In genomic region chr20:49186535-49187329, GRCh38 we compare ENCODE assay signal across 8 cellular contexts. TPM values are rescaled to one million over a fixed set of nuclear protein-coding genes. Genes with fewer than 3 reads are reported as not detected.
DNase-seq lines count a peak whose midpoint lies in the region; ATAC-seq and TF ChIP-seq lines count a peak whose summit lies in the region.

No MANE protein-coding gene starts in this region.

- TF ChIP-seq RAD21 in neural cell (conservative IDR thresholded peaks at IDR 0.05) = no peak

- no peaks in the 10 kb centered on the region for H3F3A ChIP-seq in neural cell (ENCODE audit: insufficient read depth, low read length, poor library complexity, severe bottlenecking)

- H3K79me2 ChIP-seq in fibroblast of lung (ENCODE audit: control insufficient read depth, insufficient read depth, low read length) (peaks cover 55% of the 10 kb centered on the region), neural cell (replicated peaks; ENCODE audit: insufficient read depth, low read length) (peaks cover 53% of the 10 kb centered on the region)

- H3K4me3 ChIP-seq in fibroblast of lung (replicated peaks in 1 of 4; ENCODE audit: control extremely low read depth in 1 of 4, insufficient read depth in 1 of 4, low read depth in 3 of 4, low read length in 4 of 4) (peak overlapping the region; percentile 42 to 98 (median 78)), neural cell (ENCODE audit: low read length) (peak overlapping the region; percentile 73), stomach smooth muscle (ENCODE audit: low read length in 2 of 2) (peak overlapping the region; percentile 59 to 85)

- H3K9ac ChIP-seq in fibroblast of lung (ENCODE audit: insufficient read depth, low read length) (peak overlapping the region; percentile 26), neural cell (ENCODE audit: low read length) (peak overlapping the region; percentile 86), stomach smooth muscle (ENCODE audit: low read length in 2 of 2) (peak overlapping the region; percentile 67 to 87)

- H4K20me1 ChIP-seq in fibroblast of lung (ENCODE audit: control insufficient read depth, extremely low read depth, insufficient read depth, low read length) (no peaks in the 10 kb centered on the region), neural cell (ENCODE audit: insufficient read depth) (no peaks in the 10 kb centered on the region)

- peaks cover 4% of the 10 kb centered on the region for H3K4me1 ChIP-seq in fibroblast of lung (ENCODE audit: control insufficient read depth, extremely low read depth, insufficient read depth, low read length)
- H3K4me1 ChIP-seq in stomach smooth muscle (ENCODE audit: control insufficient read depth, insufficient read depth, low read length) = peaks cover 17% of the 10 kb centered on the region

- peak overlapping the region; percentile 46 for H3K27ac ChIP-seq in fibroblast of lung (ENCODE audit: insufficient read depth, low read length)
- H3K27ac ChIP-seq in neural cell (ENCODE audit: low read length) = peak overlapping the region; percentile 71
- H3K27ac ChIP-seq in stomach smooth muscle (ENCODE audit: low read length) = peak overlapping the region; percentile 67

- H3K4me2 ChIP-seq in fibroblast of lung (ENCODE audit: extremely low read depth, insufficient read depth, low read length) = peak overlapping the region; percentile 92
- H3K4me2 ChIP-seq in neural cell (ENCODE audit: low read length) = peak overlapping the region; percentile 58

- peak in 1 of 2 donors; percentile 9 for TF ChIP-seq CTCF in fibroblast of lung (conservative IDR thresholded peaks at IDR 0.05 in 1 of 2, IDR thresholded peaks at IDR 0.05 in 1 of 2; ENCODE audit: low read depth in 1 of 2, low read length in 2 of 2)
- TF ChIP-seq CTCF in neural cell (IDR thresholded peaks at IDR 0.05; ENCODE audit: poor library complexity, severe bottlenecking) = no peak

- H3K36me3 ChIP-seq in fibroblast of lung (ENCODE audit: control insufficient read depth, insufficient read depth, low read length) = no peaks in the 10 kb centered on the region
- no peaks in the 10 kb centered on the region for H3K36me3 ChIP-seq in neural cell (ENCODE audit: insufficient read depth, low read length)
- H3K36me3 ChIP-seq in stomach smooth muscle (ENCODE audit: control insufficient read depth in 2 of 2, insufficient read depth in 2 of 2, low read length in 2 of 2) = no peaks in the 10 kb centered on the region

- DNase-seq in NCI-H2107 treated with DMSO at 0.1 percent for 48 hours (lab: John Stamatoyannopoulos, UW; ENCODE audit: unreplicated experiment) (peak; percentile 45), NCI-H2107 (lab: John Stamatoyannopoulos, UW) (no peak), OCI-M1 (lab: John Stamatoyannopoulos, UW) (peak; percentile 83), fibroblast of lung (ENCODE audit: low read depth in 2 of 2) (peak; percentile 58 to 63)
- peak; percentile 76 to 77 for DNase-seq in activated T-cell treated with anti-CD3 and anti-CD28 coated beads, Interleukin-2, amount 50 U/mL, for 48 hours

- no peak for ATAC-seq in HG02642 (IDR thresholded peaks at IDR 0.05; ENCODE audit: poor library complexity, unreplicated experiment)

- no peak for TF ChIP-seq EP300 in neural cell (conservative IDR thresholded peaks at IDR 0.05; ENCODE audit: poor library complexity, severe bottlenecking)

- no peaks in the 10 kb centered on the region for H3K9me2 ChIP-seq in neural cell (ENCODE audit: insufficient read depth, low read length)

- H3K27me3 ChIP-seq in fibroblast of lung (ENCODE audit: control insufficient read depth, insufficient read depth, low read length) = no peaks in the 10 kb centered on the region
- no peaks in the 10 kb centered on the region for H3K27me3 ChIP-seq in neural cell (ENCODE audit: insufficient read depth, low read depth, low read length)
- no peaks in the 10 kb centered on the region for H3K27me3 ChIP-seq in stomach smooth muscle (ENCODE audit: control insufficient read depth in 1 of 2, insufficient read depth in 2 of 2, low read length in 2 of 2)

- H3K9me3 ChIP-seq in fibroblast of lung (ENCODE audit: control insufficient read depth, insufficient read depth, low read depth, low read length) (no peaks in the 10 kb centered on the region), neural cell (ENCODE audit: low read length) (no peaks in the 10 kb centered on the region), stomach smooth muscle (ENCODE audit: control insufficient read depth in 2 of 2, low read length in 2 of 2) (no peaks in the 10 kb centered on the region)

- peak overlapping the region; percentile 22 for H2AFZ ChIP-seq in fibroblast of lung (ENCODE audit: low read length)
- H2AFZ ChIP-seq in neural cell (ENCODE audit: low read depth, low read length) = peak overlapping the region; percentile 30

TF ChIP-seq in neural cell, 6 proteins besides CTCF, POLR2A, EP300 and RAD21:
- TF ChIP-seq REST (IDR thresholded peaks at IDR 0.05; ENCODE audit: borderline replicate concordance) = no peak
- no peak for TF ChIP-seq POLR2AphosphoS5 (IDR thresholded peaks at IDR 0.05)
- TF ChIP-seq SMC3 (conservative IDR thresholded peaks at IDR 0.05; ENCODE audit: poor library complexity) = no peak
- no peak for TF ChIP-seq EZH2 (IDR thresholded peaks at IDR 0.05; ENCODE audit: borderline replicate concordance, insufficient read depth, low read length, poor library complexity, severe bottlenecking)
- no peak for TF ChIP-seq MXI1 (conservative IDR thresholded peaks at IDR 0.05; ENCODE audit: poor library complexity, severe bottlenecking)
- TF ChIP-seq TAF1 (IDR thresholded peaks at IDR 0.05; ENCODE audit: low read depth) = no peak

RNA-seq across cellular contexts. Expression of gene STAU1, which starts 1.4 kb away (rescaled TPM):
- 36.7 and 48.1 TPM in 2 replicates for total RNA-seq in fibroblast of lung
- polyA plus RNA-seq in fibroblast of lung (77.2 and 79.8 TPM in 2 replicates), neural cell (43.1 and 43.3 TPM in 2 replicates)
- polyA plus RNA-seq in fibroblast of lung (2012) = 76.4 and 84.1 TPM in 2 replicates
- polyA minus RNA-seq in fibroblast of lung (ENCODE audit: low replicate concordance) (50.3 and 51.1 TPM in 2 replicates), neural cell (67.4 and 77.7 TPM in 2 replicates)

RNA-seq across cellular contexts. Expression of gene DDX27, which starts 32.5 kb away (rescaled TPM):
- total RNA-seq in fibroblast of lung = 32.5 and 35.7 TPM in 2 replicates
- polyA plus RNA-seq in fibroblast of lung = 24.7 and 30.1 TPM in 2 replicates
- polyA plus RNA-seq in fibroblast of lung (2012) = 25.8 and 31.4 TPM in 2 replicates
- polyA minus RNA-seq in fibroblast of lung (ENCODE audit: low replicate concordance) = 39.9 and 41.4 TPM in 2 replicates
- 35.4 and 36.2 TPM in 2 replicates for polyA plus RNA-seq in neural cell
- polyA minus RNA-seq in neural cell = 24.8 and 27.5 TPM in 2 replicates

Comparison
In these comparisons a context has a peak if more than half of its experiments do, and no peak if none do; other contexts are left out.
1. H3K9ac ChIP-seq: peak in every context shown above with its lines; median percentile 86 in neural cell; 77 in stomach smooth muscle; 26 in fibroblast of lung.